Comparison of ENCODE assay signal across 11 cellular contexts in genomic region chr4:119279945-119280344, GRCh38. TPM values are rescaled to one million over a fixed set of nuclear protein-coding genes. Genes with fewer than 3 reads are reported as not detected.
DNase-seq lines count a peak whose midpoint lies in the region; ATAC-seq and TF ChIP-seq lines count a peak whose summit lies in the region.
"Not testable (repeated sequence)": the region's sequence is repeated elsewhere in the genome, so short reads cannot be mapped to it uniquely, and the experiment has no call there.
"Had no signal": no experiment of that assay in that cellular context is flagged by ENCODE, and none has a peak within 500 bp of the region (broad histone marks: within the 10 kb centered on the region; RNA-seq: fewer than 3 reads in every experiment).

No MANE protein-coding gene starts in this region.

- not testable (repeated sequence) for H3K27me3 ChIP-seq in hepatocyte; smooth muscle cell (ENCODE audit: low read depth)

- H3K9me2 ChIP-seq in hepatocyte (replicated peaks; ENCODE audit: insufficient read depth) = not testable (repeated sequence)

- H4K20me1 ChIP-seq in hepatocyte (ENCODE audit: insufficient read depth, poor library complexity, severe bottlenecking); smooth muscle cell (ENCODE audit: low read depth): not testable (repeated sequence)

- not testable (repeated sequence) for H3K9me3 Mint-ChIP-seq in chondrocyte (ENCODE audit: low read depth); neural crest cell

- not testable (repeated sequence) for H3K4me2 ChIP-seq in hepatocyte
- peak overlapping the region; percentile 70 for H3K4me2 ChIP-seq in smooth muscle cell

- H3K27me3 Mint-ChIP-seq in T-helper 17 cell; chondrocyte (ENCODE audit: low read depth); neural crest cell (ENCODE audit: low read depth): not testable (repeated sequence)

- H3K4me3 Mint-ChIP-seq in T-helper 17 cell (peak overlapping the region; percentile 57), chondrocyte (ENCODE audit: unreplicated experiment) (peak overlapping the region; percentile 21), neural crest cell (peak overlapping the region; percentile 83)

- not testable (repeated sequence) for TF ChIP-seq CTCF in chondrocyte (IDR thresholded peaks at IDR 0.05); hepatocyte (IDR thresholded peaks at IDR 0.05; ENCODE audit: poor library complexity); neural crest cell (conservative IDR thresholded peaks at IDR 0.05); smooth muscle cell (IDR thresholded peaks at IDR 0.05; ENCODE audit: borderline replicate concordance, insufficient read depth, poor library complexity, severe bottlenecking)

- DNase-seq in ELF-1 (ENCODE audit: low read depth, low spot score) = peak; percentile 34
- DNase-seq in HEK293T (ENCODE audit: extremely low spot score); T-helper 17 cell; chondrocyte (ENCODE audit: low spot score); hepatocyte (ENCODE audit: low spot score); neural crest cell (ENCODE audit: low read depth, low spot score); smooth muscle cell (lab: John Stamatoyannopoulos, UW; ENCODE audit: unreplicated experiment): not testable (repeated sequence)

- ATAC-seq in T-helper 17 cell = not testable (repeated sequence)

- not testable (repeated sequence) for H3K9me3 ChIP-seq in T-helper 17 cell (ENCODE audit: control insufficient read depth, low read length, poor library complexity, severe bottlenecking); hepatocyte (ENCODE audit: low read depth); iPS-18c (ENCODE audit: control insufficient read depth, insufficient read depth, low read length); smooth muscle cell (replicated peaks; ENCODE audit: low read depth)

- H3K4me1 Mint-ChIP-seq in T-helper 17 cell = peaks cover 31% of the 10 kb centered on the region
- H3K4me1 Mint-ChIP-seq in chondrocyte (ENCODE audit: low read depth) = peaks cover 11% of the 10 kb centered on the region
- not testable (repeated sequence) for H3K4me1 Mint-ChIP-seq in neural crest cell

- not testable (repeated sequence) for H3K36me3 Mint-ChIP-seq in T-helper 17 cell (ENCODE audit: low read depth); chondrocyte (ENCODE audit: low read depth); neural crest cell (ENCODE audit: low read depth)

- not testable (repeated sequence) for H3K27ac Mint-ChIP-seq in T-helper 17 cell; chondrocyte (ENCODE audit: unreplicated experiment)
- peak overlapping the region; percentile 23 for H3K27ac Mint-ChIP-seq in neural crest cell (ENCODE audit: unreplicated experiment)

- H3K27ac ChIP-seq in hepatocyte = peak overlapping the region; percentile 27
- H3K27ac ChIP-seq in smooth muscle cell (ENCODE audit: low read depth) = peak overlapping the region; percentile 43

- peaks cover 12% of the 10 kb centered on the region for H3K79me2 ChIP-seq in hepatocyte
- H3K79me2 ChIP-seq in smooth muscle cell (ENCODE audit: low read depth) = not testable (repeated sequence)

- 69% methylated on average over 12 of the region's 12 CpGs for WGBS in hepatocyte (ENCODE audit: low lambda C conversion rate, missing lambda C conversion rate)
- WGBS in smooth muscle cell (ENCODE audit: low lambda C conversion rate) = 49% methylated on average over 12 of the region's 12 CpGs

- CTCF ChIA-PET in HEK293T (lab: Yijun Ruan, JAX) = interaction anchor here (0.6 to 0.7 kb wide), 2 partner anchors 66 to 102 kb away, joined by 3 read pairs; no protein-coding TSS in a partner anchor

- not testable (repeated sequence) for H3K36me3 ChIP-seq in hepatocyte (replicated peaks; ENCODE audit: insufficient read depth, low read depth); smooth muscle cell (ENCODE audit: low read depth)

- H3K9ac ChIP-seq in smooth muscle cell (ENCODE audit: low read depth) = not testable (repeated sequence)

- not testable (repeated sequence) for H3F3A ChIP-seq in smooth muscle cell (ENCODE audit: low read depth)

- H3K4me1 ChIP-seq in hepatocyte (ENCODE audit: insufficient read depth); smooth muscle cell (ENCODE audit: low read depth): not testable (repeated sequence)

- POLR2A ChIA-PET in HEK293T (lab: Yijun Ruan, JAX) = interaction anchor here (0.7 to 1.5 kb wide), 2 partner anchors 67 to 318 kb away, joined by 3 to 10 read pairs; partner anchors contain the start of gene USP53

- H2AFZ ChIP-seq in hepatocyte; smooth muscle cell (ENCODE audit: low read depth): not testable (repeated sequence)

- H3K4me3 ChIP-seq in hepatocyte = not testable (repeated sequence)
- H3K4me3 ChIP-seq in iPS-18c (ENCODE audit: insufficient read depth, low read depth, low read length) = peak overlapping the region; percentile 16; the same call in 1 of the 2 replicates
- peak overlapping the region; percentile 41 for H3K4me3 ChIP-seq in smooth muscle cell

TF ChIP-seq in HEK293T, 16 proteins besides CTCF, POLR2A, EP300 and RAD21:
- peak; percentile 50 for TF ChIP-seq L3MBTL2 (conservative IDR thresholded peaks at IDR 0.05)
TF ChIP-seq in HEK293T: peak in this region for 1; not testable (repeated sequence) for 15.

RNA-seq across cellular contexts. Expression of gene FABP2, which starts 42.0 kb away (rescaled TPM):
- total RNA-seq in T-helper 17 cell (not detected), chondrocyte (not detected in 3 replicates), hepatocyte (6.3 and 10.7 TPM in 2 replicates), neural crest cell (not detected in 2 replicates), smooth muscle cell (not detected in 2 replicates)
- polyA plus RNA-seq in hepatocyte (3.7 and 7.0 TPM in 2 replicates), smooth muscle cell (0.13 TPM in 1 of 2 replicates, not detected in the other)
- total RNA-seq: A172; CD4-positive, CD25-positive, alpha-beta regulatory T cell had no signal
- polyA plus RNA-seq: CD4-positive, CD25-positive, alpha-beta regulatory T cell; IgD-negative memory B cell had no signal

Comparison
In these comparisons a context has a peak if more than half of its experiments do, and no peak if none do; other contexts are left out.
1. H3K4me3 Mint-ChIP-seq: peak in every context shown above with its lines; median percentile 83 in neural crest cell; 57 in T-helper 17 cell; 21 in chondrocyte.